8 cellular contexts compared by ENCODE assay signal in the genomic region with DNA sequence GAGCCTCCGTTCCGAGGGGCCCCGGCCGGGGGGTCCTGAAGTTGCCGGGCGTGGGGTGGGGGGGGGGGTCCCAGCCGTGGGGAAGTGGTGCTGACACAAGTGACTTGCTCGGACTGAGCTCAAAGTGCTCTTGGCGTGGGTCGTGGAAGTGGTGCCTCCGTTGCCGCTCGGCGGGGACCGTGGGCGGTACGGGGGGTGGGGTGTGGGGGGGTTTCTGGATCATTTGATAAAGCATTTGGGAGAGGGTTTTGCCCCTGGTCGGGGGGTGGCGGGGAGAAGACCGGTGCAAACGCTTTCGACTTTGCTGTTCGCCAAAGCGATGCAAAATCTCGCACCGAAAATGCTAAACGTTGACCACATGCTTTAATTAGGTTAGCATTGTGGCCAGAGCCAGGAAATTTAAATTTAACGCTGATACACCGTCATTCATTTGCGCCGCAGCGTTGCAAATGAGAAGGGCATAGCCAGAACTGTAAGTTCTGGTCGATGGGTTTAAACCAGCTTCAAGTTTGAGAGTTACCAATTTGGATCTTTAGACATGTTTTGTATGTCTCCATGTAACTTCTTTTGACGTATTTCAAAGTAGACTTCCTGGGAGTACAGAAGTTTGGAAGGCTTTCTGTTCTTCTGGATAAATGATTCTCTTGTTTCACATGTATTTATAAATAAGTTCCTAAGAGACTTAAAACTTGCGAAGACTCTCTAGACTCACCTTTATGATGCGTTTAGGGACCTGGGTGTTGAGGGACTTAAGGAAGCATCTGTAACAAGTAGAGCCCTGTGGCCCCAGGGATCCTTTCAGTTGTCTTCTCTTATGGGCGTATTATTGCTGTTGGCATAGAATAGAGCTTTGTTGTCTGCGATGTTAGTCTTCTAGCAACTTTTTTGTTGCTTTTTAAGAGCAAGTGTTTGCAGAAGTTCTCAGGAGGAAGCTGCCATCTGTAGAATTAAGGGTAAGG.
A peak's percentile ranks its signal among the peaks of the same experiment; 100 is the strongest.
DNase-seq lines count a peak whose midpoint lies in the region; ATAC-seq, FAIRE-seq and TF ChIP-seq lines count a peak whose summit lies in the region.

No MANE protein-coding gene starts in this region.

- peak; percentile 80 for FAIRE-seq in GM18507 (lab: Jason Lieb, UNC)

- H3K27me3 ChIP-seq in OCI-LY3 (ENCODE audit: low read depth, low read length) (no peaks in the 10 kb centered on the region), iPS-15b (ENCODE audit: control insufficient read depth, insufficient read depth, low read length) (peaks cover 48% of the 10 kb centered on the region)

- peaks cover 23% of the 10 kb centered on the region for H3K9me3 Mint-ChIP-seq in activated naive CD8-positive, alpha-beta T cell treated with anti-CD3 and anti-CD28 coated beads, Interleukin-2, amount 50 U/mL, for 24 hours

- H3K27ac Mint-ChIP-seq in activated naive CD8-positive, alpha-beta T cell treated with anti-CD3 and anti-CD28 coated beads, Interleukin-2, amount 50 U/mL, for 24 hours, result peak overlapping the region; percentile 85

- no peak overlapping the region for H2AFZ ChIP-seq in OCI-LY3 (ENCODE audit: low read depth, low read length)

- H3K9me3 ChIP-seq in OCI-LY3 (ENCODE audit: insufficient read depth, low read length) (peaks cover 16% of the 10 kb centered on the region), iPS-15b (ENCODE audit: control insufficient read depth, insufficient read depth, low read length) (no peaks in the 10 kb centered on the region)

- DNase-seq in ACHN (peak; percentile 32), GM18507 (ENCODE audit: extremely low spot score, insufficient read length, low read depth) (no peak), NCI-H1436 treated with DMSO at 0.1 percent for 48 hours (lab: John Stamatoyannopoulos, UW) (no peak), cerebellar nuclear complex (lab: John Stamatoyannopoulos, UW) (no peak)
- DNase-seq in activated naive CD8-positive, alpha-beta T cell treated with anti-CD3 and anti-CD28 coated beads, Interleukin-2, amount 50 U/mL, for 24 hours, result peak; percentile 50
- peak; percentile 25 for DNase-seq in stimulated activated CD4-positive, alpha-beta T cell treated with anti-CD3 and anti-CD28 coated beads, Interleukin-12 subunit alpha, Interleukin-12 subunit beta, amount 100 ng/mL, for 4 hours

- peaks cover 10% of the 10 kb centered on the region for H3K27me3 Mint-ChIP-seq in activated naive CD8-positive, alpha-beta T cell treated with anti-CD3 and anti-CD28 coated beads, Interleukin-2, amount 50 U/mL, for 24 hours

- peak overlapping the region; percentile 76 for H3K4me2 ChIP-seq in OCI-LY3 (ENCODE audit: low read length)

- in situ Hi-C loops in ACHN (cut with HindIII; ENCODE audit: low pct_ligation_motif_present, low pct_unique_long_range_greater_than_20kb, low sequenced_read_pairs), result no loop called here

- peak overlapping the region; percentile 99 for H3K4me3 ChIP-seq in OCI-LY3 (ENCODE audit: low read length)
- H3K4me3 ChIP-seq in iPS-15b (ENCODE audit: low read depth, low read length), result peak overlapping the region; percentile 44

- H3K4me1 ChIP-seq in OCI-LY3 (ENCODE audit: low read length) (peaks cover 33% of the 10 kb centered on the region), iPS-15b (ENCODE audit: control insufficient read depth, insufficient read depth, low read length) (peaks cover 8% of the 10 kb centered on the region)

- TF ChIP-seq CTCF in OCI-LY3 (IDR thresholded peaks at IDR 0.05; ENCODE audit: low read depth, low read length), result no peak

- H3K4me3 Mint-ChIP-seq in activated naive CD8-positive, alpha-beta T cell treated with anti-CD3 and anti-CD28 coated beads, Interleukin-2, amount 50 U/mL, for 24 hours, result peak overlapping the region; percentile 85

- peaks cover 17% of the 10 kb centered on the region for H3K36me3 Mint-ChIP-seq in activated naive CD8-positive, alpha-beta T cell treated with anti-CD3 and anti-CD28 coated beads, Interleukin-2, amount 50 U/mL, for 24 hours (ENCODE audit: low read depth)

- H3K4me1 Mint-ChIP-seq in activated naive CD8-positive, alpha-beta T cell treated with anti-CD3 and anti-CD28 coated beads, Interleukin-2, amount 50 U/mL, for 24 hours, result peaks cover 75% of the 10 kb centered on the region

- peaks cover 50% of the 10 kb centered on the region for H3K79me2 ChIP-seq in OCI-LY3 (ENCODE audit: low read length)

- peak overlapping the region; percentile 84 for H3K9ac ChIP-seq in OCI-LY3 (ENCODE audit: low read length)
- no peak overlapping the region for H3K9ac ChIP-seq in iPS-15b (ENCODE audit: low read depth, low read length)

- H4K20me1 ChIP-seq in OCI-LY3 (ENCODE audit: insufficient read depth, low read length), result peaks cover 42% of the 10 kb centered on the region

- H3K36me3 ChIP-seq in OCI-LY3 (replicated peaks; ENCODE audit: low read depth, low read length), result peaks cover 21% of the 10 kb centered on the region
- no peaks in the 10 kb centered on the region for H3K36me3 ChIP-seq in iPS-15b (ENCODE audit: control insufficient read depth, insufficient read depth, low read length)

- H3K27ac ChIP-seq in OCI-LY3 (ENCODE audit: low read length), result peak overlapping the region; percentile 43

- ATAC-seq in activated naive CD8-positive, alpha-beta T cell treated with anti-CD3 and anti-CD28 coated beads, Interleukin-2, amount 50 U/mL, for 24 hours, result no peak

Comparison
In these comparisons a context has a peak if more than half of its experiments do, and no peak if none do; other contexts are left out.
1. DNase-seq: peak in ACHN (single experiment), activated naive CD8-positive, alpha-beta T cell treated with anti-CD3 and anti-CD28 coated beads, Interleukin-2, amount 50 U/mL, for 24 hours (single experiment) and stimulated activated CD4-positive, alpha-beta T cell treated with anti-CD3 and anti-CD28 coated beads, Interleukin-12 subunit alpha, Interleukin-12 subunit beta, amount 100 ng/mL, for 4 hours (single experiment); none in GM18507 (single experiment), NCI-H1436 treated with DMSO at 0.1 percent for 48 hours (single experiment) and cerebellar nuclear complex (0 of 2).